ENCODE assay signal across 8 cellular contexts in the genomic region with DNA sequence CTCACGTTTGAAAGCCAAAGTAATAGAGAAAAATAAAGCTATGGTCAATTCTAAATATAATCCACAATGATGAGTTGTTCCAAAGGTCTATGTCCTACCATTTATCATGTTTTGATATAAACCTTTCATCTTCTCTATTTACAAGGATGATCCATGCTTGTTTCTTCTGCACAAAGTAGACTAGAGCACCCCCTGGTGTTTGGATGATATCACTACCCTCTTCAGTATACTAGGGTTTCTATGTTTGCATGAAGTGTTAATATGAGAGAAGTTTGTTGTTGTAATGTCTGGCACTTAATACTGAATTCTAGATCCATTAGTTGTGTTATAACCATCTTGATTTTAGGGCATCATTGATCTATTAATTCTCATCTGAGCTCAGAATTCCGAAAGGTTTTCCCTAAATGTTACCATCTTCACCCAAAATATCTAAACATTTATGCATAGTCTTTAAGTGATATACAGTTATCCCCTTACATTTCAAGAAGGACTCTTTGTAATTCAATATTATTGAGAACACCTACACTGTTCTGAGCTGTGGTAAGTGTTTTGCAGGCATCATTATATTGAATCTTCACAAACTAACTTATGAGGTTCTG. TPM values are rescaled to one million over a fixed set of nuclear protein-coding genes. Genes with fewer than 3 reads are reported as not detected.
A peak's percentile ranks its signal among the peaks of the same experiment; 100 is the strongest.
DNase-seq lines count a peak whose midpoint lies in the region; ATAC-seq, FAIRE-seq and TF ChIP-seq lines count a peak whose summit lies in the region.

No MANE protein-coding gene starts in this region.

- H3K9ac ChIP-seq in neuronal stem cell (ENCODE audit: low read depth, low read length, poor library complexity): no peak overlapping the region

- CTCF ChIA-PET in HEK293T (lab: Yijun Ruan, JAX): no interaction called here

- peak; percentile 8 for DNase-seq in CD1c-positive myeloid dendritic cell (ENCODE audit: extremely low spot score)
- peak; percentile 22 for DNase-seq in HEK293T (ENCODE audit: extremely low spot score)
- peak; percentile 63 for DNase-seq in NCI-H69 (lab: John Stamatoyannopoulos, UW)
- peak; percentile 73 for DNase-seq in bronchial epithelial cell (ENCODE audit: low read depth)
- peak; percentile 35 for DNase-seq in neuronal stem cell (ENCODE audit: low spot score)

- no peak overlapping the region for H3K14ac ChIP-seq in neuronal stem cell (ENCODE audit: low read length)

- ATAC-seq in GM19328 (IDR thresholded peaks at IDR 0.05; ENCODE audit: unreplicated experiment) (no peak), GM21717 (IDR thresholded peaks at IDR 0.05; ENCODE audit: unreplicated experiment) (no peak), HG03460 (IDR thresholded peaks at IDR 0.05; ENCODE audit: unreplicated experiment) (no peak)

- H3K79me1 ChIP-seq in neuronal stem cell (ENCODE audit: low read depth, low read length): no peaks in the 10 kb centered on the region

- H3K4me2 ChIP-seq in neuronal stem cell (ENCODE audit: insufficient read depth, low read length, poor library complexity, severe bottlenecking): no peak overlapping the region

- no peak overlapping the region for H2AK5ac ChIP-seq in neuronal stem cell (ENCODE audit: low read depth, low read length)

- no peak overlapping the region for H4K91ac ChIP-seq in neuronal stem cell (ENCODE audit: low read depth, low read length, poor library complexity)

- H2BK15ac ChIP-seq in neuronal stem cell (ENCODE audit: low read length): no peak overlapping the region

- no peak overlapping the region for H2BK120ac ChIP-seq in neuronal stem cell (ENCODE audit: low read depth, low read length)

- H3K4me1 ChIP-seq in neuronal stem cell (ENCODE audit: control insufficient read depth in 2 of 2, insufficient read depth in 1 of 2, low read depth in 1 of 2, low read length in 2 of 2): no peaks in the 10 kb centered on the region

- H3K27ac ChIP-seq in neuronal stem cell (replicated peaks; ENCODE audit: low read length): no peak overlapping the region

- no peak overlapping the region for H2AFZ ChIP-seq in neuronal stem cell (ENCODE audit: low read length)

- no peaks in the 10 kb centered on the region for H3K9me3 ChIP-seq in neuronal stem cell (replicated peaks in 1 of 2; ENCODE audit: control insufficient read depth in 2 of 2, insufficient read depth in 1 of 2, low read depth in 1 of 2, low read length in 2 of 2)

- TF ChIP-seq CTCF in bronchial epithelial cell (IDR thresholded peaks at IDR 0.05; ENCODE audit: insufficient read depth, low read length, severe bottlenecking): peak; percentile 54

- H3K23ac ChIP-seq in neuronal stem cell (ENCODE audit: low read depth, low read length, poor library complexity): no peak overlapping the region

- WGBS in neuronal stem cell (ENCODE audit: extremely low coverage in 2 of 2, insufficient read length in 2 of 2, insufficient replicate concordance in 1 of 2), 2 donors: no CpG with 5 or more reads among the region's 2 CpGs

- no peak overlapping the region for H3K18ac ChIP-seq in neuronal stem cell (ENCODE audit: low read length)

- H2BK12ac ChIP-seq in neuronal stem cell (ENCODE audit: low read length): no peak overlapping the region

- H3K27me3 ChIP-seq in bronchial epithelial cell (ENCODE audit: control insufficient read depth, insufficient read depth, low read length) (no peaks in the 10 kb centered on the region), neuronal stem cell (ENCODE audit: control insufficient read depth in 3 of 3, insufficient read depth in 3 of 3, low read depth in 1 of 3, low read length in 3 of 3) (no peaks in the 10 kb centered on the region)

- H3K4me3 ChIP-seq in bronchial epithelial cell (ENCODE audit: low read depth, low read length) (no peak overlapping the region), neuronal stem cell (ENCODE audit: low read length in 2 of 2) (no peak overlapping the region)

- H4K8ac ChIP-seq in neuronal stem cell (ENCODE audit: low read depth, low read length): no peak overlapping the region

- no peaks in the 10 kb centered on the region for H3K36me3 ChIP-seq in bronchial epithelial cell (ENCODE audit: control insufficient read depth, insufficient read depth, low read length)
- H3K36me3 ChIP-seq in neuronal stem cell (replicated peaks in 1 of 2; ENCODE audit: control insufficient read depth in 2 of 2, insufficient read depth in 2 of 2, low read length in 2 of 2): no peaks in the 10 kb centered on the region

- no peak for FAIRE-seq in bronchial epithelial cell (lab: Jason Lieb, UNC)

- H2BK5ac ChIP-seq in neuronal stem cell (ENCODE audit: low read length): no peak overlapping the region

- no peak overlapping the region for H3K4ac ChIP-seq in neuronal stem cell (ENCODE audit: low read length)

- POLR2A ChIA-PET in HEK293T (lab: Yijun Ruan, JAX): no interaction called here

TF ChIP-seq in HEK293T, 16 proteins besides CTCF, POLR2A, EP300 and RAD21:
- TF ChIP-seq FOXM1 (IDR thresholded peaks at IDR 0.05; ENCODE audit: borderline replicate concordance) (no peak), L3MBTL2 (conservative IDR thresholded peaks at IDR 0.05) (no peak), FOXA1 (IDR thresholded peaks at IDR 0.05) (no peak), NFRKB (IDR thresholded peaks at IDR 0.05) (no peak), HDGF (IDR thresholded peaks at IDR 0.05; ENCODE audit: borderline replicate concordance) (no peak), ZNF384 (IDR thresholded peaks at IDR 0.05) (no peak), FOXK2 (IDR thresholded peaks at IDR 0.05) (no peak), TARDBP (IDR thresholded peaks at IDR 0.05) (no peak), CTBP1 (IDR thresholded peaks at IDR 0.05; ENCODE audit: borderline replicate concordance) (no peak), SUZ12 (IDR thresholded peaks at IDR 0.05) (no peak), ELF4 (IDR thresholded peaks at IDR 0.05) (no peak), SP1 (IDR thresholded peaks at IDR 0.05) (no peak), ARNT (IDR thresholded peaks at IDR 0.05) (no peak), BHLHE40 (IDR thresholded peaks at IDR 0.05; ENCODE audit: borderline replicate concordance) (no peak), LEF1 (IDR thresholded peaks at IDR 0.05; ENCODE audit: borderline replicate concordance) (no peak)
- TF ChIP-seq, protein P1, sequence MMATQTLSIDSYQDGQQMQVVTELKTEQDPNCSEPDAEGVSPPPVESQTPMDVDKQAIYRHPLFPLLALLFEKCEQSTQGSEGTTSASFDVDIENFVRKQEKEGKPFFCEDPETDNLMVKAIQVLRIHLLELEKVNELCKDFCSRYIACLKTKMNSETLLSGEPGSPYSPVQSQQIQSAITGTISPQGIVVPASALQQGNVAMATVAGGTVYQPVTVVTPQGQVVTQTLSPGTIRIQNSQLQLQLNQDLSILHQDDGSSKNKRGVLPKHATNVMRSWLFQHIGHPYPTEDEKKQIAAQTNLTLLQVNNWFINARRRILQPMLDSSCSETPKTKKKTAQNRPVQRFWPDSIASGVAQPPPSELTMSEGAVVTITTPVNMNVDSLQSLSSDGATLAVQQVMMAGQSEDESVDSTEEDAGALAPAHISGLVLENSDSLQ (IDR thresholded peaks at IDR 0.05): no peak

RNA-seq across cellular contexts. Expression of a gene that starts 21.1 kb away (rescaled TPM):
- total RNA-seq in bronchial epithelial cell: 0.26 and 0.51 TPM in 2 replicates
- not detected for polyA plus RNA-seq in neuronal stem cell (2013, experiment 1 of 2)
- not detected for polyA plus RNA-seq in neuronal stem cell (2013, experiment 2 of 2)

RNA-seq across cellular contexts. Expression of a gene that starts 28.2 kb away (rescaled TPM):
- total RNA-seq in bronchial epithelial cell: 2.3 TPM in 1 of 2 replicates, not detected in the other
- polyA plus RNA-seq in neuronal stem cell (2013, experiment 1 of 2): not detected
- polyA plus RNA-seq in neuronal stem cell (2013, experiment 2 of 2): not detected

Comparison
In these comparisons a context has a peak if more than half of its experiments do, and no peak if none do; other contexts are left out.
1. DNase-seq: peak in every context shown above with its lines; median percentile 73 in bronchial epithelial cell; 63 in NCI-H69; 35 in neuronal stem cell; 22 in HEK293T; 8 in CD1c-positive myeloid dendritic cell.